Comparison of ENCODE assay signal across 23 cellular contexts in the genomic region with DNA sequence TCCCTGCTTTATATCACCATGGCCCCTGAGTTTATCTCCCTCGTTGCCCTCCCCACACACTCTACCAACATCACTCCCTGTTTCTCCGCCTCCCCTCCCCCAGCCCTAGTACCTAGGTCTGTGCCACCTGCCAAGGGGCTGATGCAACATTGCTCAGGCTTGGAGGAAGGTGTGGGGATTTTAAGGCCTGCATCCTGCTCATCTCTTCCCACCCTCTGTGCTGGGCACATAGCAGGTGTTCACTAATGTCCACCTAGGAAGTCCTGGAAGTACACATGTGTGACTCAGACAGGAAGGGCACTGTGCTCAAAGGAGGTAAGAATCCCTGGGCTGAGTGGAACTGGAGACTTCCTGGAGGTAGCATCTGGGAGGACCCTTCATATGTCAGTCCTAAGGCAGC. TPM values are rescaled to one million over a fixed set of nuclear protein-coding genes. Genes with fewer than 3 reads are reported as not detected.
DNase-seq lines count a peak whose midpoint lies in the region; ATAC-seq and TF ChIP-seq lines count a peak whose summit lies in the region.
"Had no signal": no experiment of that assay in that cellular context is flagged by ENCODE, and none has a peak within 500 bp of the region (broad histone marks: within the 10 kb centered on the region; RNA-seq: fewer than 3 reads in every experiment).

No MANE protein-coding gene starts in this region.

- H3K9me3 Mint-ChIP-seq in endothelial cell (ENCODE audit: unreplicated experiment): no peaks in the 10 kb centered on the region
- H3K9me3 Mint-ChIP-seq in activated naive CD4-positive, alpha-beta T cell treated with anti-CD3 and anti-CD28 coated beads, Interleukin-2, amount 50 U/mL, for 72 hours: no peaks in the 10 kb centered on the region
- H3K9me3 Mint-ChIP-seq: activated naive CD4-positive, alpha-beta T cell treated with anti-CD3 and anti-CD28 coated beads for 36 hours; central memory CD8-positive, alpha-beta T cell; neural crest cell had no signal

- no peak for TF ChIP-seq CTCF in endothelial cell (IDR thresholded peaks at IDR 0.05; ENCODE audit: unreplicated experiment)

- no peaks in the 10 kb centered on the region for H3K36me3 Mint-ChIP-seq in endothelial cell (ENCODE audit: low read depth, unreplicated experiment)
- H3K36me3 Mint-ChIP-seq in activated naive CD4-positive, alpha-beta T cell treated with anti-CD3 and anti-CD28 coated beads, Interleukin-2, amount 50 U/mL, for 72 hours: no peaks in the 10 kb centered on the region

- no peak for ATAC-seq in GM19463 (IDR thresholded peaks at IDR 0.05; ENCODE audit: unreplicated experiment)
- no peak for ATAC-seq in activated naive CD4-positive, alpha-beta T cell treated with anti-CD3 and anti-CD28 coated beads, Interleukin-2, amount 50 U/mL, for 72 hours
- ATAC-seq in GM18858 (IDR thresholded peaks at IDR 0.05; ENCODE audit: unreplicated experiment): no peak
- ATAC-seq: mucosa of descending colon had no signal

- DNase-seq in NCI-H524 (lab: John Stamatoyannopoulos, UW) (peak; percentile 62 to 70), NCI-H524 treated with DMSO at 0.1 percent for 48 hours (lab: John Stamatoyannopoulos, UW) (no peak), DMS53 (lab: John Stamatoyannopoulos, UW) (peak; percentile 82), NCI-H510A (lab: John Stamatoyannopoulos, UW) (peak; percentile 15), endothelial cell (ENCODE audit: low spot score) (no peak)
- DNase-seq in activated naive CD4-positive, alpha-beta T cell treated with anti-CD3 and anti-CD28 coated beads, Interleukin-2, amount 50 U/mL, for 72 hours (ENCODE audit: low spot score in 2 of 2): no peak
- DNase-seq: ACHN; activated CD4-positive, alpha-beta T cell treated with anti-CD3 and anti-CD28 coated beads for 1 hour; activated naive CD4-positive, alpha-beta T cell treated with anti-CD3 and anti-CD28 coated beads for 36 hours; activated T-cell treated with anti-CD3 and anti-CD28 coated beads, Interleukin-2, amount 50 U/mL, for 48 hours; aorta; Caco-2; EL; GM23248; hippocampal formation; mucosa of descending colon; NCI-H1694; posterior cingulate gyrus; testis had no signal

- H3K27ac Mint-ChIP-seq in endothelial cell (ENCODE audit: unreplicated experiment): no peak overlapping the region
- peak overlapping the region in 1 of 2 donors; percentile 26 for H3K27ac Mint-ChIP-seq in activated naive CD4-positive, alpha-beta T cell treated with anti-CD3 and anti-CD28 coated beads, Interleukin-2, amount 50 U/mL, for 72 hours
- H3K27ac Mint-ChIP-seq: activated naive CD4-positive, alpha-beta T cell treated with anti-CD3 and anti-CD28 coated beads for 36 hours had no signal

- H3K4me1 Mint-ChIP-seq in endothelial cell (ENCODE audit: unreplicated experiment): peaks cover 56% of the 10 kb centered on the region
- H3K4me1 Mint-ChIP-seq: central memory CD8-positive, alpha-beta T cell had no signal

- peaks cover 17% of the 10 kb centered on the region for H3K27me3 Mint-ChIP-seq in endothelial cell (ENCODE audit: unreplicated experiment)

- H3K4me3 Mint-ChIP-seq in endothelial cell (ENCODE audit: unreplicated experiment): peak overlapping the region; percentile 29
- H3K4me3 Mint-ChIP-seq: activated naive CD4-positive, alpha-beta T cell treated with anti-CD3 and anti-CD28 coated beads for 36 hours; central memory CD8-positive, alpha-beta T cell had no signal

RNA-seq across cellular contexts. Expression of a gene that starts 37.0 kb away (rescaled TPM):
- 65.9 TPM for total RNA-seq in endothelial cell (ENCODE audit: unreplicated experiment)
- total RNA-seq in activated naive CD4-positive, alpha-beta T cell treated with anti-CD3 and anti-CD28 coated beads, Interleukin-2, amount 50 U/mL, for 72 hours: under 1 TPM; 0.68 to 0.97 TPM

Comparison
In these comparisons a context has a peak if more than half of its experiments do, and no peak if none do; other contexts are left out.
1. DNase-seq: peak in NCI-H524 (2 of 2), DMS53 (single experiment) and NCI-H510A (single experiment); none in NCI-H524 treated with DMSO at 0.1 percent for 48 hours (single experiment), endothelial cell (single experiment) and activated naive CD4-positive, alpha-beta T cell treated with anti-CD3 and anti-CD28 coated beads, Interleukin-2, amount 50 U/mL, for 72 hours (0 of 2).
2. RNA of a gene that starts 37.0 kb away (total RNA-seq): 65.9 TPM in endothelial cell (single experiment); 0.68 to 0.97 TPM in activated naive CD4-positive, alpha-beta T cell treated with anti-CD3 and anti-CD28 coated beads, Interleukin-2, amount 50 U/mL, for 72 hours; every median in the first group is over 10 times any median in the second.